Comparison of ENCODE assay signal across 8 cellular contexts in the genomic region with DNA sequence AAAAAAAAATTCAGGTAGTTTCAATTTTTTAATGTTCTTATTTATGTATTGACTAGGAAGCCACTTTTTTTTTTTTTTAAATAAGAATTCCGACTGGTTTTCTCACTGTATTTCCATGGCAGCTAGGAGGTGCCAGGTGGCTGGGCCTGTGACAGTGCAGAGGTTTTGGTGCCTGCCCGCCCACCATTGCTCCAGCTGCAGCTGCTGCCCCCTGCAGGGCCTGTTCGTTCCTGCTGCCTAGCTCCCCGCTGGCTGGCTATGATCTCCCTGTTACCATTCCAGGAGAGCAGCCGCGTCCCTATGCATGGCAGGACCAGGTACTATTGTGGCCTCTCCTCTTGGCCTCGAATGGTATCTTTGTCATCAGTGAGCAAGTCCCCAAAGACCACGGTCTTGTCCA. TPM values are rescaled to one million over a fixed set of nuclear protein-coding genes. Genes with fewer than 3 reads are reported as not detected.
DNase-seq lines count a peak whose midpoint lies in the region; ATAC-seq and TF ChIP-seq lines count a peak whose summit lies in the region.
"Not testable (repeated sequence)": the region's sequence is repeated elsewhere in the genome, so short reads cannot be mapped to it uniquely, and the experiment has no call there.

No MANE protein-coding gene starts in this region.

- peaks cover 17% of the 10 kb centered on the region for H3K4me1 ChIP-seq in effector memory CD4-positive, alpha-beta T cell (ENCODE audit: control insufficient read depth, insufficient read depth, low read length, poor library complexity, severe bottlenecking)
- H3K4me1 ChIP-seq in right lobe of liver = peaks cover 0 to 13% (median 0%) of the 10 kb centered on the region in 4 donors

- ATAC-seq in GM19395 (IDR thresholded peaks at IDR 0.05; ENCODE audit: unreplicated experiment) = peak; percentile 62
- peak; percentile 74 to 84 (median 78) for ATAC-seq in right lobe of liver

- H3K4me3 ChIP-seq in BJ (ENCODE audit: low read depth, low read length); effector memory CD4-positive, alpha-beta T cell (ENCODE audit: insufficient read depth, low read depth, low read length, poor library complexity, severe bottlenecking): not testable (repeated sequence)
- H3K4me3 ChIP-seq in right lobe of liver = peak overlapping the region; percentile 60 to 69 (median 67)

- H3K9me3 ChIP-seq in effector memory CD4-positive, alpha-beta T cell (ENCODE audit: control insufficient read depth, low read length); right lobe of liver: not testable (repeated sequence)

- peak; percentile 70 for TF ChIP-seq CTCF in BJ (IDR thresholded peaks at IDR 0.05; ENCODE audit: insufficient read depth, low read depth, low read length)
- TF ChIP-seq CTCF in right lobe of liver (IDR thresholded peaks at IDR 0.05) = peak; percentile 69 to 77 (median 70)

- 13% methylated on average over 7 of the region's 8 CpGs for WGBS in right lobe of liver (ENCODE audit: insufficient coverage, low coverage, low lambda C conversion rate, missing lambda C conversion rate)

- DNase-seq in BJ (ENCODE audit: low read depth) = not testable (repeated sequence)
- DNase-seq in HuH-7 (ENCODE audit: low spot score) (peak; percentile 34), RPMI7951 (ENCODE audit: low read depth) (peak; percentile 26), activated T-cell treated with anti-CD3 and anti-CD28 coated beads for 24 hours (ENCODE audit: low read depth) (peak; percentile 53), right lobe of liver (peak; percentile 66 to 78 (median 72))
- peak in 2 of 3 donors; percentile 24 to 32 for DNase-seq in effector memory CD4-positive, alpha-beta T cell
- peak; percentile 56 to 60 for DNase-seq in stimulated activated CD4-positive, alpha-beta T cell treated with anti-CD3 and anti-CD28 coated beads, Interleukin-4, amount 100 ng/mL, for 4 hours

- not testable (repeated sequence) for H3K27me3 ChIP-seq in BJ (ENCODE audit: control insufficient read depth, insufficient read depth, low read length); effector memory CD4-positive, alpha-beta T cell (replicated peaks; ENCODE audit: control insufficient read depth, insufficient read depth, low read length, poor library complexity, severe bottlenecking); right lobe of liver

- CTCF ChIA-PET in BJ (lab: Yijun Ruan, JAX) = interaction anchor here (0.7 to 4.7 kb wide), 2 partner anchors 41 to 62 kb away, joined by 3 to 38 read pairs; a partner anchor contains a TSS

- intact Hi-C loops in right lobe of liver (cut with DNase I) = not testable (repeated sequence)

- not testable (repeated sequence) for TF ChIP-seq POLR2A in right lobe of liver (IDR thresholded peaks at IDR 0.05)

- H3K36me3 ChIP-seq in BJ (ENCODE audit: control insufficient read depth, insufficient read depth, low read length); effector memory CD4-positive, alpha-beta T cell (ENCODE audit: control insufficient read depth, insufficient read depth, low read length); right lobe of liver: not testable (repeated sequence)

- H3K27ac ChIP-seq in effector memory CD4-positive, alpha-beta T cell (ENCODE audit: insufficient read depth, low read length, poor library complexity, severe bottlenecking) = not testable (repeated sequence)
- H3K27ac ChIP-seq in right lobe of liver = peak overlapping the region in 2 of 3 donors; percentile 98

- POLR2A ChIA-PET in BJ (lab: Charles Lee) = not testable (repeated sequence)

RNA-seq across cellular contexts. Expression of a gene that starts 1.9 kb away (rescaled TPM):
- polyA plus RNA-seq in BJ (2011; rRNA removed) = 50.5 and 70.2 TPM in 2 replicates
- 11.6 and 23.8 TPM in 2 replicates for polyA minus RNA-seq in BJ (2011; rRNA and poly(A)+ RNA removed)
- 29.9 and 31.9 TPM in 2 replicates for total RNA-seq in RPMI7951 (2014; rRNA removed; shearing (Covaris generic))
- total RNA-seq in right lobe of liver = 100 to 1,000 TPM in 4 of 6 experiments, 10 to 100 TPM in 2; 53.3 to 160 (median 112) TPM

RNA-seq across cellular contexts. Expression of a gene that starts 12.2 kb away (rescaled TPM):
- not detected in 2 replicates for polyA plus RNA-seq in BJ (2011; rRNA removed)
- 0.05 TPM in 1 of 2 replicates, not detected in the other for polyA minus RNA-seq in BJ (2011; rRNA and poly(A)+ RNA removed)
- not detected in 2 replicates for total RNA-seq in RPMI7951 (2014; rRNA removed; shearing (Covaris generic))
- 1 to 10 TPM in 2 of 6 experiments, under 1 TPM in 4; 0.07 to 1.9 (median 0.63) TPM for total RNA-seq in right lobe of liver

RNA-seq across cellular contexts. Expression of a gene that starts 20.8 kb away (rescaled TPM):
- 0.67 and 0.82 TPM in 2 replicates for polyA plus RNA-seq in BJ (2011; rRNA removed)
- 0.21 and 0.43 TPM in 2 replicates for polyA minus RNA-seq in BJ (2011; rRNA and poly(A)+ RNA removed)
- 3.0 and 3.6 TPM in 2 replicates for total RNA-seq in RPMI7951 (2014; rRNA removed; shearing (Covaris generic))
- total RNA-seq in right lobe of liver = 10 to 100 TPM in 3 of 6 experiments, 1 to 10 TPM in 3; 6.2 to 14.4 (median 9.3) TPM

RNA-seq across cellular contexts. Expression of a gene that starts 34.0 kb away (rescaled TPM):
- 6.1 and 8.5 TPM in 2 replicates for polyA plus RNA-seq in BJ (2011; rRNA removed)
- 1.4 and 3.8 TPM in 2 replicates for polyA minus RNA-seq in BJ (2011; rRNA and poly(A)+ RNA removed)
- 4.3 and 5.3 TPM in 2 replicates for total RNA-seq in RPMI7951 (2014; rRNA removed; shearing (Covaris generic))
- 10 to 100 TPM; 10.2 to 37.5 (median 27.0) TPM for total RNA-seq in right lobe of liver

RNA-seq across cellular contexts. Expression of a gene that starts 41.4 kb away (rescaled TPM):
- not detected in 2 replicates for polyA plus RNA-seq in BJ (2011; rRNA removed)
- not detected in 2 replicates for polyA minus RNA-seq in BJ (2011; rRNA and poly(A)+ RNA removed)
- not detected in 2 replicates for total RNA-seq in RPMI7951 (2014; rRNA removed; shearing (Covaris generic))
- total RNA-seq in right lobe of liver = 1 to 10 TPM in 2 of 6 experiments, under 1 TPM in 2, not detected in 2; 0.49 to 1.4 (median 0.94) TPM
